18 cellular contexts compared by ENCODE assay signal in genomic region chr3:196995027-196995426, GRCh38. TPM values are rescaled to one million over a fixed set of nuclear protein-coding genes. Genes with fewer than 3 reads are reported as not detected.
DNase-seq lines count a peak whose midpoint lies in the region; ATAC-seq, FAIRE-seq and TF ChIP-seq lines count a peak whose summit lies in the region.
"Had no signal": no experiment of that assay in that cellular context is flagged by ENCODE, and none has a peak within 500 bp of the region (broad histone marks: within the 10 kb centered on the region; RNA-seq: fewer than 3 reads in every experiment).

No MANE protein-coding gene starts in this region.

- H3K36me3 ChIP-seq in bronchial epithelial cell (ENCODE audit: control insufficient read depth, insufficient read depth, low read length) (no peaks in the 10 kb centered on the region), osteoblast (ENCODE audit: insufficient read depth, low read length) (no peaks in the 10 kb centered on the region)

- 96% methylated on average over 19 of the region's 19 CpGs for WGBS in right cardiac atrium

- H3K4me3 ChIP-seq in right cardiac atrium (ENCODE audit: low read length) = no peak overlapping the region
- H3K4me3 ChIP-seq in bronchial epithelial cell (ENCODE audit: low read depth, low read length) = no peak overlapping the region
- no peak overlapping the region for H3K4me3 ChIP-seq in osteoblast (ENCODE audit: insufficient read depth, low read length)

- H3K27ac ChIP-seq in right cardiac atrium (ENCODE audit: low read length) = no peak overlapping the region
- H3K27ac ChIP-seq in osteoblast (ENCODE audit: low read depth, low read length) = no peak overlapping the region

- no peaks in the 10 kb centered on the region for H3K36me3 Mint-ChIP-seq in WTC11
- H3K36me3 Mint-ChIP-seq: CD8-positive, alpha-beta memory T cell had no signal

- H3K27me3 ChIP-seq in right cardiac atrium (ENCODE audit: control insufficient read depth, insufficient read depth) (no peaks in the 10 kb centered on the region), bronchial epithelial cell (ENCODE audit: control insufficient read depth, insufficient read depth, low read length) (no peaks in the 10 kb centered on the region), osteoblast (ENCODE audit: insufficient read depth, low read length) (no peaks in the 10 kb centered on the region)

- H3K27me3 Mint-ChIP-seq in WTC11 (ENCODE audit: low read depth) = no peaks in the 10 kb centered on the region; the same call in 1 of the 2 replicates

- no peak overlapping the region for H3K4me3 Mint-ChIP-seq in WTC11
- H3K4me3 Mint-ChIP-seq: CD8-positive, alpha-beta memory T cell had no signal

- no peaks in the 10 kb centered on the region for H3K79me2 ChIP-seq in osteoblast (ENCODE audit: insufficient read depth, low read length)

- H3K4me1 Mint-ChIP-seq in WTC11 = 0 out of 2 replicates have a peak, but pooled peaks cover 2% of the 10 kb centered on the region
- H3K4me1 Mint-ChIP-seq: CD8-positive, alpha-beta memory T cell had no signal

- peak; percentile 41 for DNase-seq in cardiac septum (ENCODE audit: low spot score)
- no peak for DNase-seq in right cardiac atrium
- DNase-seq in bronchial epithelial cell (ENCODE audit: low read depth) = no peak
- DNase-seq in osteoblast (ENCODE audit: insufficient read length, low spot score, missing footprints) = peak; percentile 35
- no peak for DNase-seq in WTC11 (ENCODE audit: low spot score)
- DNase-seq in stimulated activated CD4-positive, alpha-beta T cell treated with anti-CD3 and anti-CD28 coated beads, Interleukin-2, amount 100 ng/mL, for 24 hours = no peak
- DNase-seq in RCC 7860 (ENCODE audit: low spot score) = no peak
- DNase-seq: NCI-H1048, NCI-H1436 treated with DMSO at 0.1 percent for 48 hours, NCI-H2081 treated with DMSO at 0.1 percent for 48 hours had no signal

- H4K20me1 ChIP-seq in osteoblast (ENCODE audit: insufficient read depth, low read length) = no peaks in the 10 kb centered on the region

- H3K9me3 ChIP-seq in right cardiac atrium (ENCODE audit: control insufficient read depth, low read length) = no peaks in the 10 kb centered on the region
- no peaks in the 10 kb centered on the region for H3K9me3 ChIP-seq in osteoblast (ENCODE audit: low read depth, low read length)

- TF ChIP-seq CTCF in bronchial epithelial cell (IDR thresholded peaks at IDR 0.05; ENCODE audit: insufficient read depth, low read length, severe bottlenecking) (no peak), osteoblast (IDR thresholded peaks at IDR 0.05; ENCODE audit: extremely low read depth, low read depth, low read length) (no peak), WTC11 (IDR thresholded peaks at IDR 0.05) (no peak)

- ATAC-seq in right cardiac atrium = no peak
- ATAC-seq in WTC11 = no peak
- no peak for ATAC-seq in GM18907 (IDR thresholded peaks at IDR 0.05; ENCODE audit: unreplicated experiment)
- ATAC-seq: HCT116, Panc1 had no signal

- H3K4me1 ChIP-seq in right cardiac atrium (ENCODE audit: control insufficient read depth, insufficient read depth, low read length) (no peaks in the 10 kb centered on the region), osteoblast (ENCODE audit: insufficient read depth, low read length) (no peaks in the 10 kb centered on the region)

- CTCF ChIA-PET in WTC11 (lab: Charles Lee) = interaction anchor here (0.7 kb wide), 1 partner anchor 35 kb away, joined by 3 read pairs; no protein-coding TSS in a partner anchor

- FAIRE-seq in bronchial epithelial cell (lab: Jason Lieb, UNC) = peak; percentile 98
- FAIRE-seq in RCC 7860 (lab: Jason Lieb, UNC) = no peak
- FAIRE-seq: D721Med, GM18507 had no signal

- H3K27ac Mint-ChIP-seq in WTC11 = no peak overlapping the region
- H3K27ac Mint-ChIP-seq: CD8-positive, alpha-beta memory T cell had no signal

- intact Hi-C loops in cardiac septum (cut with DNase I) (no loop called here), right cardiac atrium (cut with DNase I) (no loop called here)

- no peak overlapping the region for H2AFZ ChIP-seq in osteoblast (ENCODE audit: low read length)

- POLR2A ChIA-PET in WTC11 (lab: Charles Lee) = no interaction called here

- H3K9me3 Mint-ChIP-seq in WTC11 = no peaks in the 10 kb centered on the region
- H3K9me3 Mint-ChIP-seq: CD8-positive, alpha-beta memory T cell had no signal

- H3K4me2 ChIP-seq in osteoblast (ENCODE audit: insufficient read depth, low read length) = no peak overlapping the region
- H3K4me2 ChIP-seq: KMS-11 had no signal

TF ChIP-seq in WTC11, 78 proteins besides CTCF, POLR2A, EP300 and RAD21 (continues in another document):
- TF ChIP-seq JUN (CRISPR knock-in tag; IDR thresholded peaks at IDR 0.05) (no peak), CBFB (CRISPR knock-in tag; IDR thresholded peaks at IDR 0.05; ENCODE audit: low read depth) (no peak), PRRX2 (CRISPR knock-in tag; IDR thresholded peaks at IDR 0.05) (no peak), ARID4B (CRISPR knock-in tag; IDR thresholded peaks at IDR 0.05; ENCODE audit: borderline replicate concordance) (no peak), ESRRA (CRISPR knock-in tag; IDR thresholded peaks at IDR 0.05; ENCODE audit: borderline replicate concordance) (no peak), NFYB (CRISPR knock-in tag; conservative IDR thresholded peaks at IDR 0.05; ENCODE audit: low read depth) (no peak), TCF7 (CRISPR knock-in tag; IDR thresholded peaks at IDR 0.05; ENCODE audit: low read depth) (no peak), ATF2 (CRISPR knock-in tag; IDR thresholded peaks at IDR 0.05; ENCODE audit: borderline replicate concordance, low read depth) (no peak), ATF1 (CRISPR knock-in tag; IDR thresholded peaks at IDR 0.05) (no peak)
- TF ChIP-seq, protein P1, sequence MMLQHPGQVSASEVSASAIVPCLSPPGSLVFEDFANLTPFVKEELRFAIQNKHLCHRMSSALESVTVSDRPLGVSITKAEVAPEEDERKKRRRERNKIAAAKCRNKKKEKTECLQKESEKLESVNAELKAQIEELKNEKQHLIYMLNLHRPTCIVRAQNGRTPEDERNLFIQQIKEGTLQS (CRISPR knock-in tag; conservative IDR thresholded peaks at IDR 0.05) = no peak

RNA-seq across cellular contexts. Expression of gene PIGZ, which starts 26.4 kb away (rescaled TPM):
- total RNA-seq in cardiac septum (5.9 TPM), right cardiac atrium (1 to 10 TPM; 3.4 to 5.2 (median 4.3) TPM), bronchial epithelial cell (1.6 and 1.7 TPM in 2 replicates), osteoblast (2.9 and 4.0 TPM in 2 replicates), WTC11 (2021) (0.21 to 0.55 TPM (median 0.37 TPM) in 3 replicates)
- polyA plus RNA-seq in right cardiac atrium = 3.6 TPM
- total RNA-seq: G401 had no signal
- polyA plus RNA-seq: CD8-positive, alpha-beta memory T cell had no signal

RNA-seq across cellular contexts. Expression of gene MELTF, which starts 34.6 kb away (rescaled TPM):
- 10.8 TPM for total RNA-seq in cardiac septum
- total RNA-seq in right cardiac atrium = 1 to 10 TPM; 1.2 to 6.5 (median 2.9) TPM
- polyA plus RNA-seq in right cardiac atrium = 2.4 TPM
- 2.1 and 4.6 TPM in 2 replicates for total RNA-seq in bronchial epithelial cell
- total RNA-seq in osteoblast = 2.4 and 5.1 TPM in 2 replicates
- total RNA-seq in WTC11 (2021) = 7.3 to 9.5 TPM (median 8.7 TPM) in 3 replicates

RNA-seq across cellular contexts. Expression of gene NCBP2, which starts 52.7 kb away (rescaled TPM):
- total RNA-seq in cardiac septum (47.1 TPM), right cardiac atrium (10 to 100 TPM; 35.5 to 43.4 (median 37.0) TPM), bronchial epithelial cell (78.7 and 94.0 TPM in 2 replicates), osteoblast (43.1 and 43.9 TPM in 2 replicates), WTC11 (2021) (96.5 to 100.0 TPM (median 96.9 TPM) in 3 replicates)
- 30.9 TPM for polyA plus RNA-seq in right cardiac atrium

Comparison
In these comparisons a context has a peak if more than half of its experiments do, and no peak if none do; other contexts are left out.
1. DNase-seq: peak in cardiac septum (single experiment) and osteoblast (single experiment); none in right cardiac atrium (0 of 3), bronchial epithelial cell (single experiment), WTC11 (single experiment), stimulated activated CD4-positive, alpha-beta T cell treated with anti-CD3 and anti-CD28 coated beads, Interleukin-2, amount 100 ng/mL, for 24 hours (0 of 2) and RCC 7860 (single experiment).